Comparison of ENCODE assay signal across 9 cellular contexts in the genomic region with DNA sequence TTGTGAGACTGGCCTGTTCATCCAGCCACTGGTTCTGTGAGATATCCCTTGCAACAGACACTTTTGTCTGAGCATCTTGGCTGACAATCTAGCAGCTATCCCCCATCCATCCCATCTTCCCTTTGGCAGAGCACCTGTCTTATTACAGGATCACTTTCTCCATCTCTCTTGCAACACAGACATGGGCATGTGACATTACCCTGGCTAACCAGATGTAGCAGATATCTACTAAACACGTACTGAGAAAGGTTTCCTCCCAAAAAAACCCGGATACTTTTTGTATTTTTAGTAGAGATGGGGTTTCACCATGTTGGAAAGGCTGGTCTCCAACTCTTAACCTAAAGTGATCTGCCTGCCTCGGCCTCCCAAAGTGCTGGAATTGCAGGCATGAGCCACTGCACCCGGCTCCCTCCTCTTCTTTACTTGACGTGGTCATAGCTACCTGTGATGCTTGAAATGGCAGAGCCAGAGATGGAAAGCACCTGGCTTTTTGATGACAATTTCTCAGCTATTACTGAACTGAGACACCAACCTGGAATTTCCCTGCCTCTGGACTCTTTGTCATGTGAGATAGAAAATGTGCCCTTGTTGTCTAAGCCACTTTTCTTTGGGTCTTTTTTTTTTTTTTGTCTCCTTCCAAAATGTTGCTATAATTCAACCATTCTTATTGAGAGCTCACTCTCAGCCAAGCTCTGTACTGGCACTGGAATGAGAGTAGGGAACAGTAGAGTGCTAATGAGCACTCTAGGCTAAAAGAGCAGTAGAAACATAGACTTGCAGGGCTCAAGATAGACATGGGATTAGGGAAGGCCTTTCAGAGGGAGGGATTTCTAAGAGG. TPM values are rescaled to one million over a fixed set of nuclear protein-coding genes. Genes with fewer than 3 reads are reported as not detected.
DNase-seq lines count a peak whose midpoint lies in the region; ATAC-seq and FAIRE-seq lines count a peak whose summit lies in the region.
"Had no signal": no experiment of that assay in that cellular context is flagged by ENCODE, and none has a peak within 500 bp of the region (broad histone marks: within the 10 kb centered on the region; RNA-seq: fewer than 3 reads in every experiment).

No MANE protein-coding gene starts in this region.

- no peaks in the 10 kb centered on the region for H3K27me3 ChIP-seq in duodenal mucosa (ENCODE audit: control insufficient read depth in 1 of 2, insufficient read depth in 2 of 2, low read length in 2 of 2)

- H3K9me3 ChIP-seq in T-helper 17 cell (ENCODE audit: control insufficient read depth, low read length, poor library complexity, severe bottlenecking) (no peaks in the 10 kb centered on the region), duodenal mucosa (ENCODE audit: control insufficient read depth in 1 of 2, low read length in 2 of 2) (no peaks in the 10 kb centered on the region)

- H3K27ac ChIP-seq in duodenal mucosa (ENCODE audit: low read depth, low read length), result peak overlapping the region; percentile 14

- H3K36me3 Mint-ChIP-seq in T-helper 17 cell (ENCODE audit: low read depth), result no peaks in the 10 kb centered on the region

- peak; percentile 82 for ATAC-seq in T-helper 17 cell

- H3K4me3 Mint-ChIP-seq in T-helper 17 cell, result peak overlapping the region; percentile 70

- no peak overlapping the region for H3K4me3 ChIP-seq in duodenal mucosa (ENCODE audit: low read depth in 1 of 2, low read length in 2 of 2)

- no peaks in the 10 kb centered on the region for H3K4me1 ChIP-seq in duodenal mucosa (ENCODE audit: control insufficient read depth in 1 of 2, insufficient read depth in 2 of 2, low read length in 2 of 2)

- no peaks in the 10 kb centered on the region for H3K27me3 Mint-ChIP-seq in T-helper 17 cell

- peak overlapping the region; percentile 93 for H3K27ac Mint-ChIP-seq in T-helper 17 cell

- no peak for FAIRE-seq in frontal cortex (lab: Jason Lieb, UNC)

- H3K9ac ChIP-seq in duodenal mucosa (ENCODE audit: low read depth in 1 of 2, low read length in 2 of 2), result no peak overlapping the region

- peaks cover 41% of the 10 kb centered on the region for H3K4me1 Mint-ChIP-seq in T-helper 17 cell

- peak; percentile 44 for DNase-seq in stimulated activated CD4-positive, alpha-beta T cell treated with anti-CD3 and anti-CD28 coated beads, Interleukin-4, amount 100 ng/mL, for 1 hour
- DNase-seq in stimulated activated CD4-positive, alpha-beta T cell treated with anti-CD3 and anti-CD28 coated beads, Interleukin-2, amount 100 ng/mL, for 48 hours, result no peak
- DNase-seq in T-helper 17 cell, result peak; percentile 39 to 63 (median 49)
- DNase-seq in NCI-H748 treated with DMSO at 0.1 percent for 48 hours (lab: John Stamatoyannopoulos, UW), result no peak
- DNase-seq in frontal cortex (ENCODE audit: low spot score in 2 of 2), result no peak
- DNase-seq in DMS153 treated with DMSO at 0.1 percent for 48 hours (lab: John Stamatoyannopoulos, UW; ENCODE audit: unreplicated experiment), result no peak
- DNase-seq in hepatic stellate cell (ENCODE audit: low spot score), result no peak
- DNase-seq: IMR-90 had no signal

- H3K36me3 ChIP-seq in duodenal mucosa (ENCODE audit: control insufficient read depth in 1 of 2, insufficient read depth in 2 of 2, low read length in 2 of 2), result no peaks in the 10 kb centered on the region

RNA-seq across cellular contexts. Expression of gene FNBP1, which starts 32.6 kb away (rescaled TPM):
- total RNA-seq in T-helper 17 cell, result 100 to 1,000 TPM; 219 to 221 TPM
- total RNA-seq in frontal cortex, result 49.7 TPM

RNA-seq across cellular contexts. Expression of gene GPR107, which starts 43.3 kb away (rescaled TPM):
- total RNA-seq in T-helper 17 cell, result 10 to 100 TPM; 22.1 to 26.2 TPM
- 21.2 TPM for total RNA-seq in frontal cortex

Comparison
In these comparisons a context has a peak if more than half of its experiments do, and no peak if none do; other contexts are left out.
1. DNase-seq: peak in stimulated activated CD4-positive, alpha-beta T cell treated with anti-CD3 and anti-CD28 coated beads, Interleukin-4, amount 100 ng/mL, for 1 hour (single experiment) and T-helper 17 cell (3 of 3); none in stimulated activated CD4-positive, alpha-beta T cell treated with anti-CD3 and anti-CD28 coated beads, Interleukin-2, amount 100 ng/mL, for 48 hours (0 of 2), NCI-H748 treated with DMSO at 0.1 percent for 48 hours (single experiment), frontal cortex (0 of 2), DMS153 treated with DMSO at 0.1 percent for 48 hours (single experiment) and hepatic stellate cell (single experiment).